26 cellular contexts compared by ENCODE assay signal in the genomic region with DNA sequence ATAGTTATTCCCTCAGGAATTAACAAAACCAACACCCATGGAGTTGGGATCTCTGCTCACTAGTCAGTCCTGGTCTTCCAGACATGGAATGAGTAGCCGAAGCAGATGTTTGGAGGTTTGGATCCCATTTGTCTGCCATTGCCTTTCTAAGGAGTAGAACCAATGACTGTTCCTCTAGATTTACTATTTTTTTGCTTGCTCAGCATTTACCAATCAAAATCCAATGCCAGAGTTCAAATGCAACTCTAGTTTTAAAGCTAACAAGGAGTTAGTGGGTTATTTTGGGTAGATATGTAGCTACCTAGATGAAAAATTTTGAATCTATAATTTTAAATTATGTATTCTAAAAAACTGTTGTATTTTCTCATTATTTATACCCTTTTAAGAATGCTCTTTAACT.
"Had no signal": no experiment of that assay in that cellular context is flagged by ENCODE, and none has a peak within 500 bp of the region (broad histone marks: within the 10 kb centered on the region; RNA-seq: fewer than 3 reads in every experiment).

No MANE protein-coding gene starts in this region.

- H3K36me3 ChIP-seq: colonic mucosa had no signal

- FAIRE-seq: endometrium, islet of Langerhans, keratinocyte had no signal

- H3K9me3 ChIP-seq: colonic mucosa, esophagus squamous epithelium, gastrocnemius medialis, left lung, lower lobe of right lung, mucosa of descending colon had no signal

- ATAC-seq: effector memory CD8-positive, alpha-beta T cell; esophagus mucosa; gastrocnemius medialis; heart right ventricle; left cardiac atrium; left lung; left ventricle myocardium superior; lower lobe of right lung; mucosa of descending colon had no signal

- DNase-seq: colonic mucosa; cortex of kidney; effector CD8-positive, alpha-beta T cell; effector memory CD8-positive, alpha-beta T cell; endodermal cell; erythroblast; esophagus squamous epithelium; foreskin fibroblast; foreskin melanocyte; gastrocnemius medialis; glutamatergic neuron; head of caudate nucleus; heart right ventricle; hippocampal formation; left cardiac atrium; left lung; left ventricle myocardium superior; lower lobe of right lung; mesenchymal stem cell; mucosa of descending colon; naive B cell had no signal

- H3K4me1 ChIP-seq: colonic mucosa, esophagus squamous epithelium, heart right ventricle, left lung, lower lobe of right lung had no signal

- H3K4me3 ChIP-seq: colonic mucosa, esophagus squamous epithelium, gastrocnemius medialis, heart right ventricle, left lung, lower lobe of right lung, mucosa of descending colon had no signal

- H3K27ac ChIP-seq: colonic mucosa, epithelial cell of prostate, esophagus squamous epithelium, heart right ventricle, left lung, lower lobe of right lung had no signal

- H3K27me3 ChIP-seq: colonic mucosa, esophagus squamous epithelium, gastrocnemius medialis, heart right ventricle, left lung had no signal
